18 cellular contexts compared by ENCODE assay signal in genomic region chr10:62005687-62006086, GRCh38.
DNase-seq lines count a peak whose midpoint lies in the region; ATAC-seq, FAIRE-seq and TF ChIP-seq lines count a peak whose summit lies in the region.
"Had no signal": no experiment of that assay in that cellular context is flagged by ENCODE, and none has a peak within 500 bp of the region (broad histone marks: within the 10 kb centered on the region; RNA-seq: fewer than 3 reads in every experiment).

No MANE protein-coding gene starts in this region.

- peaks cover 2 to 11% of the 10 kb centered on the region in 2 donors for H3K4me1 ChIP-seq in small intestine (ENCODE audit: control insufficient read depth in 2 of 2, insufficient read depth in 1 of 2, low read depth in 1 of 2, low read length in 1 of 2)

- no peak overlapping the region for H3K4me3 ChIP-seq in small intestine (ENCODE audit: low read depth in 1 of 2, low read length in 2 of 2)
- H3K4me3 ChIP-seq: K562 had no signal

- no peaks in the 10 kb centered on the region for H3K27me3 Mint-ChIP-seq in activated T-cell treated with anti-CD3 and anti-CD28 coated beads, Interleukin-2, amount 50 U/mL, for 72 hours (ENCODE audit: low read depth)
- no peaks in the 10 kb centered on the region for H3K27me3 Mint-ChIP-seq in activated T-cell treated with anti-CD3 and anti-CD28 coated beads, Interleukin-2, amount 50 U/mL, for 4 hours (ENCODE audit: low read depth)
- no peaks in the 10 kb centered on the region for H3K27me3 Mint-ChIP-seq in activated B cell treated with CpG ODN at 0.5 μM for 24 hours
- no peaks in the 10 kb centered on the region for H3K27me3 Mint-ChIP-seq in stimulated activated naive B cell treated with anti-CD40 and anti-IgM and Interleukin-4, amounts not matched to agents 10 μg/mL and 1 μg/mL and 100 μg/mL, for 72 hours

- peaks cover 0 to 2% of the 10 kb centered on the region in 2 donors for H3K9me3 Mint-ChIP-seq in activated T-cell treated with anti-CD3 and anti-CD28 coated beads, Interleukin-2, amount 50 U/mL, for 72 hours
- H3K9me3 Mint-ChIP-seq in activated T-cell treated with anti-CD3 and anti-CD28 coated beads, Interleukin-2, amount 50 U/mL, for 4 hours: no peaks in the 10 kb centered on the region
- H3K9me3 Mint-ChIP-seq in activated B cell treated with CpG ODN at 0.5 μM for 24 hours: no peaks in the 10 kb centered on the region
- peaks cover 2 to 4% of the 10 kb centered on the region in 2 donors for H3K9me3 Mint-ChIP-seq in stimulated activated naive B cell treated with anti-CD40 and anti-IgM and Interleukin-4, amounts not matched to agents 10 μg/mL and 1 μg/mL and 100 μg/mL, for 72 hours
- H3K9me3 Mint-ChIP-seq: neural crest cell, WTC11 had no signal

- ATAC-seq in activated T-cell treated with anti-CD3 and anti-CD28 coated beads, Interleukin-2, amount 50 U/mL, for 72 hours (replicated peaks in 1 of 2): no peak
- ATAC-seq in activated T-cell treated with anti-CD3 and anti-CD28 coated beads, Interleukin-2, amount 50 U/mL, for 4 hours: no peak
- ATAC-seq in activated B cell treated with CpG ODN at 0.5 μM for 24 hours (ENCODE audit: low read depth): no peak
- ATAC-seq in stimulated activated naive B cell treated with anti-CD40 and anti-IgM and Interleukin-4, amounts not matched to agents 10 μg/mL and 1 μg/mL and 100 μg/mL, for 72 hours (replicated peaks): no peak
- ATAC-seq in HG02981 (IDR thresholded peaks at IDR 0.05; ENCODE audit: unreplicated experiment): no peak
- ATAC-seq: K562, WTC11 had no signal

- no peak for FAIRE-seq in small intestine (lab: Jason Lieb, UNC)
- FAIRE-seq: K562 had no signal

- no peak overlapping the region for H3K27ac ChIP-seq in small intestine (ENCODE audit: low read depth in 1 of 2, low read length in 1 of 2)

- H3K27ac Mint-ChIP-seq in activated T-cell treated with anti-CD3 and anti-CD28 coated beads, Interleukin-2, amount 50 U/mL, for 72 hours: peak overlapping the region; percentile 92
- peak overlapping the region; percentile 78 for H3K27ac Mint-ChIP-seq in activated B cell treated with CpG ODN at 0.5 μM for 24 hours
- H3K27ac Mint-ChIP-seq in stimulated activated naive B cell treated with anti-CD40 and anti-IgM and Interleukin-4, amounts not matched to agents 10 μg/mL and 1 μg/mL and 100 μg/mL, for 72 hours: peak overlapping the region; percentile 90
- H3K27ac Mint-ChIP-seq: WTC11 had no signal

- H3K9me3 ChIP-seq in small intestine (ENCODE audit: control insufficient read depth, low read depth): no peaks in the 10 kb centered on the region
- H3K9me3 ChIP-seq: Caco-2 had no signal

- peaks cover 76% of the 10 kb centered on the region for H3K4me1 Mint-ChIP-seq in activated T-cell treated with anti-CD3 and anti-CD28 coated beads, Interleukin-2, amount 50 U/mL, for 72 hours (ENCODE audit: low read depth)
- H3K4me1 Mint-ChIP-seq in activated T-cell treated with anti-CD3 and anti-CD28 coated beads, Interleukin-2, amount 50 U/mL, for 4 hours (ENCODE audit: low read depth): peaks cover 82% of the 10 kb centered on the region
- peaks cover 98% of the 10 kb centered on the region for H3K4me1 Mint-ChIP-seq in activated B cell treated with CpG ODN at 0.5 μM for 24 hours
- peaks cover 68 to 98% of the 10 kb centered on the region in 2 donors for H3K4me1 Mint-ChIP-seq in stimulated activated naive B cell treated with anti-CD40 and anti-IgM and Interleukin-4, amounts not matched to agents 10 μg/mL and 1 μg/mL and 100 μg/mL, for 72 hours
- H3K4me1 Mint-ChIP-seq: WTC11 had no signal

- TF ChIP-seq CTCF in activated B cell treated with CpG ODN at 0.5 μM for 24 hours (IDR thresholded peaks at IDR 0.05): no peak

- intact Hi-C loops in activated B cell treated with CpG ODN at 0.5 μM for 24 hours (cut with micrococcal nuclease): no loop called here

- CTCF ChIA-PET in activated B cell treated with CpG ODN at 0.5 μM for 24 hours (lab: Charles Lee): interaction anchor here (0.7 to 1.3 kb wide), 3 partner anchors 10 to 32 kb away, joined by 3 read pairs; no protein-coding TSS in a partner anchor
- CTCF ChIA-PET in HEK293T (lab: Yijun Ruan, JAX): no interaction called here

- WGBS in small intestine, 3 donors: 61 to 78% (median 66%) methylated on average over 3 of the region's 3 CpGs

- H3K27me3 ChIP-seq in small intestine (ENCODE audit: control insufficient read depth in 2 of 2, insufficient read depth in 2 of 2, low read length in 2 of 2): no peaks in the 10 kb centered on the region

- H3K4me3 Mint-ChIP-seq in activated T-cell treated with anti-CD3 and anti-CD28 coated beads, Interleukin-2, amount 50 U/mL, for 72 hours: peak overlapping the region in 1 of 2 donors; percentile 50
- H3K4me3 Mint-ChIP-seq in activated T-cell treated with anti-CD3 and anti-CD28 coated beads, Interleukin-2, amount 50 U/mL, for 4 hours: no peak overlapping the region
- H3K4me3 Mint-ChIP-seq in activated B cell treated with CpG ODN at 0.5 μM for 24 hours: peak overlapping the region; percentile 0
- peak overlapping the region in 1 of 2 donors; percentile 2 for H3K4me3 Mint-ChIP-seq in stimulated activated naive B cell treated with anti-CD40 and anti-IgM and Interleukin-4, amounts not matched to agents 10 μg/mL and 1 μg/mL and 100 μg/mL, for 72 hours
- H3K4me3 Mint-ChIP-seq: neural crest cell, WTC11 had no signal

- no peak for DNase-seq in activated T-cell treated with anti-CD3 and anti-CD28 coated beads, Interleukin-2, amount 50 U/mL, for 72 hours
- DNase-seq in activated T-cell treated with anti-CD3 and anti-CD28 coated beads, Interleukin-2, amount 50 U/mL, for 4 hours: no peak
- DNase-seq in activated B cell treated with CpG ODN at 0.5 μM for 24 hours: no peak
- DNase-seq in iris pigment epithelial cell (ENCODE audit: low read depth): peak; percentile 41
- no peak for DNase-seq in stimulated activated naive B cell treated with anti-CD40 and anti-IgM and Interleukin-4, amounts not matched to agents 10 μg/mL and 1 μg/mL and 100 μg/mL, for 72 hours
- no peak for DNase-seq in HEK293T (ENCODE audit: extremely low spot score)
- DNase-seq in small intestine: no peak
- DNase-seq: activated T-cell treated with anti-CD3 and anti-CD28 coated beads for 4 hours, Caco-2, H7, head of caudate nucleus, NCI-H1417, NCI-H226, SW 1271 had no signal

- peaks cover 0 to 2% of the 10 kb centered on the region in 2 donors for H3K36me3 ChIP-seq in small intestine (ENCODE audit: control insufficient read depth in 2 of 2, insufficient read depth in 2 of 2, low read length in 2 of 2)

- peaks cover 24 to 64% of the 10 kb centered on the region in 2 donors for H3K36me3 Mint-ChIP-seq in activated T-cell treated with anti-CD3 and anti-CD28 coated beads, Interleukin-2, amount 50 U/mL, for 72 hours (ENCODE audit: insufficient read depth in 2 of 2)
- peaks cover 60% of the 10 kb centered on the region for H3K36me3 Mint-ChIP-seq in activated T-cell treated with anti-CD3 and anti-CD28 coated beads, Interleukin-2, amount 50 U/mL, for 4 hours (ENCODE audit: insufficient read depth)
- H3K36me3 Mint-ChIP-seq in activated B cell treated with CpG ODN at 0.5 μM for 24 hours (ENCODE audit: low read depth): peaks cover 84% of the 10 kb centered on the region
- peaks cover 86 to 94% of the 10 kb centered on the region in 2 donors for H3K36me3 Mint-ChIP-seq in stimulated activated naive B cell treated with anti-CD40 and anti-IgM and Interleukin-4, amounts not matched to agents 10 μg/mL and 1 μg/mL and 100 μg/mL, for 72 hours
- H3K36me3 Mint-ChIP-seq: WTC11 had no signal

- POLR2A ChIA-PET in activated B cell treated with CpG ODN at 0.5 μM for 24 hours (lab: Charles Lee) (interaction anchor here (0.6 to 12.4 kb wide), 6 partner anchors 9 to 103 kb away, joined by 3 to 320 read pairs (median 48); partner anchors contain the start of gene ARID5B), HEK293T (lab: Yijun Ruan, JAX) (no interaction called here)

TF ChIP-seq in HEK293T, 16 proteins besides CTCF, POLR2A, EP300 and RAD21:
- TF ChIP-seq L3MBTL2 (conservative IDR thresholded peaks at IDR 0.05) (no peak), ELF4 (IDR thresholded peaks at IDR 0.05) (no peak), CTBP1 (IDR thresholded peaks at IDR 0.05; ENCODE audit: borderline replicate concordance) (no peak)
